Comparison of ENCODE assay signal across 7 cellular contexts in genomic region chr22:45240810-45241631, GRCh38. TPM values are rescaled to one million over a fixed set of nuclear protein-coding genes. Genes with fewer than 3 reads are reported as not detected.
DNase-seq lines count a peak whose midpoint lies in the region; ATAC-seq and TF ChIP-seq lines count a peak whose summit lies in the region.

Gene KIAA0930 (minus strand): TSS chr22:45240894. CDS start chr22:45240703, 191 bp downstream.

- H3K9ac ChIP-seq in adipocyte (ENCODE audit: low read length), result peak within 1 kb of the TSS; percentile 82
- H3K9ac ChIP-seq in trophoblast cell (ENCODE audit: low read length), result peak within 1 kb of the TSS; percentile 70

- DNase-seq in HuH-7.5 (ENCODE audit: low spot score) (peak; percentile 89), adipocyte (ENCODE audit: low read depth) (peak; percentile 88), cardiac septum (ENCODE audit: low spot score) (peak; percentile 92), trophoblast cell (peak in 1 of 2 donors; percentile 56), thyroid gland (peak; percentile 67 to 68)

- ATAC-seq in GM18511 (IDR thresholded peaks at IDR 0.05; ENCODE audit: unreplicated experiment), result peak; percentile 55

- H3K4me3 ChIP-seq in adipocyte (ENCODE audit: low read length) (peak within 1 kb of the TSS; percentile 83), trophoblast cell (ENCODE audit: low read depth, low read length) (peak within 1 kb of the TSS; percentile 86), thyroid gland (replicated peaks in 1 of 3) (peak within 1 kb of the TSS; percentile 11 to 50 (median 25))

- H3K27me3 ChIP-seq in adipocyte (replicated peaks; ENCODE audit: control insufficient read depth, insufficient read depth, low read length) (no peaks in the 10 kb centered on the region), trophoblast cell (ENCODE audit: insufficient read depth, low read length) (no peaks in the 10 kb centered on the region), thyroid gland (no peaks in the 10 kb centered on the region)

- H4K12ac ChIP-seq in trophoblast cell (ENCODE audit: low read depth, low read length), result peak within 1 kb of the TSS; percentile 52

- H3K79me2 ChIP-seq in trophoblast cell (ENCODE audit: control insufficient read depth, insufficient read depth, low read length, poor library complexity), result peaks cover 7% of the 10 kb centered on the region

- H3K4me1 ChIP-seq in adipocyte (ENCODE audit: control insufficient read depth, insufficient read depth, low read length) (peaks cover 9% of the 10 kb centered on the region), trophoblast cell (ENCODE audit: control insufficient read depth in 1 of 2, insufficient read depth in 2 of 2, low read length in 2 of 2) (peaks cover 21 to 28% of the 10 kb centered on the region in 2 experiments), thyroid gland (peaks cover 12 to 29% of the 10 kb centered on the region in 2 donors)

- TF ChIP-seq CTCF in thyroid gland (IDR thresholded peaks at IDR 0.05), result no peak

- intact Hi-C loops in T-helper 1 cell treated with Interleukin-12 subunit alpha and Interleukin-12 subunit beta and Interleukin-4 antibody, amounts not matched to agents 30 ng/mL and 1 ng/mL, for 36 hours (cut with micrococcal nuclease), result loop anchor here (1.0 to 10.0 kb wide), 8 partner anchors 28 to 796 kb away; partner anchors contain the start of genes ATXN10, FAM118A, NUP50 and PRR5
- intact Hi-C loops in cardiac septum (cut with DNase I), result loop anchor here (10.0 kb wide), 1 partner anchor 76 kb away; the partner anchor contains the start of gene NUP50
- intact Hi-C loops in thyroid gland (cut with DNase I), result loop anchor here (2.0 kb wide), 1 partner anchor 78 kb away; the partner anchor contains the start of gene NUP50

- peak within 1 kb of the TSS; percentile 11 for H4K8ac ChIP-seq in trophoblast cell (ENCODE audit: low read depth, low read length)

- peak within 1 kb of the TSS; percentile 21 for H2BK12ac ChIP-seq in trophoblast cell (ENCODE audit: low read length)

- H2AFZ ChIP-seq in trophoblast cell (ENCODE audit: insufficient read depth, low read length, poor library complexity), result peak within 1 kb of the TSS; percentile 77

- H3K14ac ChIP-seq in trophoblast cell (ENCODE audit: low read length), result peak within 1 kb of the TSS; percentile 61

- peak within 1 kb of the TSS; percentile 90 for H3K4me2 ChIP-seq in trophoblast cell (ENCODE audit: low read length)

- H2AK5ac ChIP-seq in trophoblast cell (ENCODE audit: low read length), result peak within 1 kb of the TSS; percentile 35

- no peak within 1 kb of the TSS for H3K23ac ChIP-seq in trophoblast cell (ENCODE audit: low read length)

- H3K27ac ChIP-seq in trophoblast cell (ENCODE audit: low read depth, low read length) (no peak within 1 kb of the TSS), thyroid gland (no peak within 1 kb of the TSS)

- peaks cover 14% of the 10 kb centered on the region for H3K79me1 ChIP-seq in trophoblast cell (ENCODE audit: low read length)

- H3K9me3 ChIP-seq in adipocyte (ENCODE audit: control insufficient read depth, low read length) (no peaks in the 10 kb centered on the region), trophoblast cell (ENCODE audit: insufficient read depth, low read depth, low read length) (peaks cover 2% of the 10 kb centered on the region), thyroid gland (no peaks in the 10 kb centered on the region)

- peak within 1 kb of the TSS; percentile 68 for H4K91ac ChIP-seq in trophoblast cell (ENCODE audit: low read depth, low read length)

- WGBS in trophoblast cell (ENCODE audit: extremely low coverage, insufficient coverage, insufficient read length), result no CpG with 5 or more reads among the region's 66 CpGs
- 11 to 20% methylated on average over 16 to 20 of the region's 66 CpGs for WGBS in thyroid gland, 2 donors

- TF ChIP-seq POLR2A in thyroid gland (IDR thresholded peaks at IDR 0.05), result no peak

- H2BK5ac ChIP-seq in trophoblast cell (ENCODE audit: low read depth, low read length, poor library complexity), result no peak within 1 kb of the TSS

- H3K18ac ChIP-seq in trophoblast cell (ENCODE audit: low read length), result peak within 1 kb of the TSS; percentile 86

- peak within 1 kb of the TSS; percentile 19 for H3K4ac ChIP-seq in trophoblast cell (ENCODE audit: low read depth, low read length)

- peak within 1 kb of the TSS; percentile 53 for H2BK120ac ChIP-seq in trophoblast cell (ENCODE audit: insufficient read depth, low read length, poor library complexity)

- no peaks in the 10 kb centered on the region for H3K36me3 ChIP-seq in adipocyte (ENCODE audit: control insufficient read depth, insufficient read depth, low read length, severe bottlenecking)
- H3K36me3 ChIP-seq in trophoblast cell (ENCODE audit: control insufficient read depth in 1 of 2, insufficient read depth in 2 of 2, low read length in 2 of 2), result peaks cover 10 to 20% of the 10 kb centered on the region in 2 experiments
- no peaks in the 10 kb centered on the region for H3K36me3 ChIP-seq in thyroid gland

RNA-seq across cellular contexts. Expression of gene KIAA0930, which starts in this region (rescaled TPM):
- total RNA-seq in T-helper 1 cell treated with Interleukin-12 subunit alpha and Interleukin-12 subunit beta and Interleukin-4 antibody, amounts not matched to agents 30 ng/mL and 1 ng/mL, for 36 hours, result 20.0 and 20.8 TPM in 2 replicates
- total RNA-seq in cardiac septum, result 21.6 TPM
- polyA plus RNA-seq in trophoblast cell (2013), result 68.2 and 71.9 TPM in 2 replicates
- total RNA-seq in thyroid gland, result 10 to 100 TPM; 21.0 to 42.7 (median 25.0) TPM

Comparison
In these comparisons a context has a peak if more than half of its experiments do, and no peak if none do; other contexts are left out.
1. H3K4me3 ChIP-seq: peak in every context shown above with its lines; median percentile 86 in trophoblast cell; 83 in adipocyte; 25 in thyroid gland.